In genomic region chr19:14055396-14055795, GRCh38 we compare ENCODE assay signal across 29 cellular contexts. TPM values are rescaled to one million over a fixed set of nuclear protein-coding genes. Genes with fewer than 3 reads are reported as not detected.
"Had no signal": no experiment of that assay in that cellular context is flagged by ENCODE, and none has a peak within 500 bp of the region (broad histone marks: within the 10 kb centered on the region; RNA-seq: fewer than 3 reads in every experiment).

No MANE protein-coding gene starts in this region.

- H3K36me3 Mint-ChIP-seq: natural killer cell, type B pancreatic cell had no signal

- H3K9me3 ChIP-seq: gastrocnemius medialis, lower lobe of right lung, prostate gland, right atrium auricular region, sigmoid colon, testis, tibial artery had no signal

- H3K9me3 Mint-ChIP-seq: effector memory CD8-positive, alpha-beta T cell; natural killer cell; stimulated activated memory B cell treated with anti-CD40 and anti-IgM and Interleukin-4, amounts not matched to agents 10 μg/mL and 1 μg/mL and 100 μg/mL, for 72 hours; type B pancreatic cell had no signal

- H3K27me3 ChIP-seq: right atrium auricular region, testis had no signal

- H3K4me1 ChIP-seq: prostate gland had no signal

- DNase-seq: cortex of kidney; effector memory CD8-positive, alpha-beta T cell; foreskin fibroblast; gastrocnemius medialis; head of caudate nucleus; left ventricle myocardium superior; lower lobe of right lung; natural killer cell; sigmoid colon; stimulated activated CD4-positive, alpha-beta T cell treated with anti-CD3 and anti-CD28 coated beads, Interleukin-2, amount 100 ng/mL, for 24 hours; stimulated activated CD4-positive, alpha-beta T cell treated with anti-CD3 and anti-CD28 coated beads, Interleukin-4, amount 100 ng/mL, for 24 hours; stimulated activated naive CD8-positive, alpha-beta T cell treated with anti-CD3 and anti-CD28 coated beads, Interleukin-15, Interleukin-2, amounts not matched to agents 100 U/mL and 50 U/mL, for 24 hours; substantia nigra; testis; tibial artery had no signal

- H3K36me3 ChIP-seq: gastrocnemius medialis, prostate gland, right atrium auricular region, sigmoid colon had no signal

- H3K4me3 Mint-ChIP-seq: effector memory CD8-positive, alpha-beta T cell; natural killer cell; stimulated activated memory B cell treated with anti-CD40 and anti-IgM and Interleukin-4, amounts not matched to agents 10 μg/mL and 1 μg/mL and 100 μg/mL, for 72 hours; type B pancreatic cell had no signal

- H3K27ac Mint-ChIP-seq: stimulated activated memory B cell treated with anti-CD40 and anti-IgM and Interleukin-4, amounts not matched to agents 10 μg/mL and 1 μg/mL and 100 μg/mL, for 72 hours; type B pancreatic cell had no signal

- ATAC-seq: effector memory CD8-positive, alpha-beta T cell; esophagus mucosa; gastrocnemius medialis; left ventricle myocardium superior; lower lobe of right lung; stimulated activated memory B cell treated with anti-CD40 and anti-IgM and Interleukin-4, amounts not matched to agents 10 μg/mL and 1 μg/mL and 100 μg/mL, for 72 hours; stimulated activated naive CD8-positive, alpha-beta T cell treated with anti-CD3 and anti-CD28 coated beads, Interleukin-15, Interleukin-2, amounts not matched to agents 100 U/mL and 50 U/mL, for 24 hours had no signal

- H3K4me3 ChIP-seq: gastrocnemius medialis, lower lobe of right lung, prostate gland, right atrium auricular region, sigmoid colon, testis, tibial artery had no signal

- H3K27ac ChIP-seq: epithelial cell of prostate, gastrocnemius medialis, lower lobe of right lung, prostate gland, right atrium auricular region, sigmoid colon, testis, tibial artery had no signal

RNA-seq across cellular contexts. Expression of gene PALM3, which starts 6.5 kb away (rescaled TPM):
- total RNA-seq: gastrocnemius medialis, glomerular endothelial cell, left ventricle myocardium superior, mesenteric fat pad, natural killer cell, skeletal muscle tissue had no signal
- polyA plus RNA-seq: keratinocyte had no signal

RNA-seq across cellular contexts. Expression of gene MISP3, which starts 17.2 kb away (rescaled TPM):
- total RNA-seq: skeletal muscle tissue had no signal

RNA-seq across cellular contexts. Expression of gene RLN3, which starts 27.4 kb away (rescaled TPM):
- total RNA-seq: dermis microvascular lymphatic vessel endothelial cell, esophagus mucosa, gastrocnemius medialis, glomerular endothelial cell, left ventricle myocardium superior, lower lobe of right lung, mesenteric fat pad, mononuclear cell, natural killer cell, osteocyte, prostate gland, right atrium auricular region, skeletal muscle tissue, testis had no signal
- polyA plus RNA-seq: keratinocyte, neural cell, sigmoid colon had no signal

RNA-seq across cellular contexts. Expression of gene C19orf67, which starts 30.2 kb away (rescaled TPM):
- total RNA-seq: dermis microvascular lymphatic vessel endothelial cell, gastrocnemius medialis, glomerular endothelial cell, left ventricle myocardium superior, lower lobe of right lung, mesenteric fat pad, mononuclear cell, right atrium auricular region, sigmoid colon, skeletal muscle tissue had no signal
- polyA plus RNA-seq: keratinocyte, neural cell had no signal
